11 cellular contexts compared by ENCODE assay signal in the genomic region with DNA sequence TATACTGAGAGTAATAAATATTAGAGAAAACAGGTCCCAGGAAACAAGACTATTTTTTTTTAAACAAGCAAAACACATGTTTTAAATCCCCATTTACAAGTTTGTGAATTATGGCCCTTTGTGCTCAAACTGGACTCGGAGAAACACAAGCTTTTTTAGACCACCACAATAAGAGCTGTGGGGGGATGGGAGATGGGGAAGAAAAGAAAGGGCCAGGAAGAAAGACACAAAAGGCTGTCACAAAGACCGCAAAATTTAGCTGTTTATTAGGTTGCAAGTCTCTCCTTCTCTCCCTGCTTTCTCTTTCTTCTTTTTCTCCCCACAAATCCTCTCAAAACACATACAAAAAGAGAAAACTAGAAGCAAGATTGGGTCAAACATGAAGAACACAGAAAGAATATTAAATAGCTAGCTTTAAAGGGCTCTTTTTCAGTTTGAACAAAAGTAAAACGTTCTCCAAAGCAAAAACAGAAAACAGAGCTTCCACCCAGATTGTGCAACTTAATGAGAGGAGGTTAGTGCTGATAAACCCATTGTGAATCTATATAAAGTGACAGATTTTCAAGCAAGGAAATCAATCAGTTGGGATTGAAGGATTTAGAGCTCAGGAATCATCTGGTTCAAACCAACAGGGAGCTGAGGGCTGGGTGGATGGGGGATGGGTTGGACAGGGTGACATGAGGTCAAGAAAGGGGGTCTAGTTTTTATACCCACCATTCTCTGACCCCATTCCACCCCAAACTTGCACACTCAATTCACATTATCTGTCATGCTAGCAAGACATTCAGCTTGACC.
A peak's percentile ranks its signal among the peaks of the same experiment; 100 is the strongest.
DNase-seq lines count a peak whose midpoint lies in the region; ATAC-seq and TF ChIP-seq lines count a peak whose summit lies in the region.
"Had no signal": no experiment of that assay in that cellular context is flagged by ENCODE, and none has a peak within 500 bp of the region (broad histone marks: within the 10 kb centered on the region; RNA-seq: fewer than 3 reads in every experiment).

No MANE protein-coding gene starts in this region.

- no peak for DNase-seq in lung (ENCODE audit: low spot score)
- DNase-seq in stimulated activated effector memory CD8-positive, alpha-beta T cell treated with anti-CD3 and anti-CD28 coated beads, Interleukin-12 subunit alpha, Interleukin-12 subunit beta, amount 100 ng/mL, for 72 hours (ENCODE audit: low spot score in 2 of 2) = no peak
- no peak for DNase-seq in NCI-H1417 (lab: John Stamatoyannopoulos, UW)
- DNase-seq in NCI-H128 (lab: John Stamatoyannopoulos, UW; ENCODE audit: unreplicated experiment) = no peak
- DNase-seq in ACHN = no peak
- DNase-seq: erythroblast, MV-4-11 had no signal

- peak overlapping the region; percentile 11 for H3K27ac Mint-ChIP-seq in stimulated activated effector memory CD8-positive, alpha-beta T cell treated with anti-CD3 and anti-CD28 coated beads, Interleukin-12 subunit alpha, Interleukin-12 subunit beta, amount 100 ng/mL, for 72 hours

- H3K4me3 ChIP-seq in HUES6 (ENCODE audit: low read depth, low read length) = no peak overlapping the region
- peak overlapping the region; percentile 18 for H3K4me3 ChIP-seq in ectodermal cell (ENCODE audit: insufficient read depth, low read depth, low read length)
- H3K4me3 ChIP-seq in lung = no peak overlapping the region
- H3K4me3 ChIP-seq: prostate gland had no signal

- peaks cover 72% of the 10 kb centered on the region for H3K36me3 Mint-ChIP-seq in stimulated activated effector memory CD8-positive, alpha-beta T cell treated with anti-CD3 and anti-CD28 coated beads, Interleukin-12 subunit alpha, Interleukin-12 subunit beta, amount 100 ng/mL, for 72 hours

- H3K4me3 Mint-ChIP-seq in stimulated activated effector memory CD8-positive, alpha-beta T cell treated with anti-CD3 and anti-CD28 coated beads, Interleukin-12 subunit alpha, Interleukin-12 subunit beta, amount 100 ng/mL, for 72 hours = no peak overlapping the region

- no peak for TF ChIP-seq CTCF in lung (IDR thresholded peaks at IDR 0.05; ENCODE audit: control extremely low read depth, extremely low read depth)

- H3K4me1 Mint-ChIP-seq in stimulated activated effector memory CD8-positive, alpha-beta T cell treated with anti-CD3 and anti-CD28 coated beads, Interleukin-12 subunit alpha, Interleukin-12 subunit beta, amount 100 ng/mL, for 72 hours = peaks cover 5% of the 10 kb centered on the region

- H3K9ac ChIP-seq in HUES6 (ENCODE audit: low read length) = peak overlapping the region; percentile 37

- peaks cover 38% of the 10 kb centered on the region for H3K4me1 ChIP-seq in HUES6 (ENCODE audit: control insufficient read depth, insufficient read depth, low read length)
- H3K4me1 ChIP-seq in ectodermal cell (ENCODE audit: control insufficient read depth, insufficient read depth, low read length) = peaks cover 45% of the 10 kb centered on the region
- peaks cover 4 to 24% of the 10 kb centered on the region in 2 donors for H3K4me1 ChIP-seq in lung (ENCODE audit: control insufficient read depth in 2 of 2, insufficient read depth in 2 of 2, low read length in 2 of 2)
- H3K4me1 ChIP-seq: prostate gland had no signal

- no peaks in the 10 kb centered on the region for H3K9me3 ChIP-seq in HUES6 (ENCODE audit: control insufficient read depth, insufficient read depth, low read depth, low read length)
- H3K9me3 ChIP-seq in ectodermal cell (ENCODE audit: control insufficient read depth, low read length) = no peaks in the 10 kb centered on the region
- no peaks in the 10 kb centered on the region for H3K9me3 ChIP-seq in lung (ENCODE audit: control insufficient read depth in 2 of 2, insufficient read depth in 1 of 2, low read length in 1 of 2)
- H3K9me3 ChIP-seq: prostate gland had no signal

- in situ Hi-C loops in ACHN (cut with HindIII; ENCODE audit: low pct_ligation_motif_present, low pct_unique_long_range_greater_than_20kb, low sequenced_read_pairs) = no loop called here

- H3K9me3 Mint-ChIP-seq in stimulated activated effector memory CD8-positive, alpha-beta T cell treated with anti-CD3 and anti-CD28 coated beads, Interleukin-12 subunit alpha, Interleukin-12 subunit beta, amount 100 ng/mL, for 72 hours = no peaks in the 10 kb centered on the region

- peaks cover 34% of the 10 kb centered on the region for H3K36me3 ChIP-seq in HUES6 (ENCODE audit: control insufficient read depth, insufficient read depth, low read length)
- H3K36me3 ChIP-seq in ectodermal cell (ENCODE audit: control insufficient read depth, insufficient read depth, low read length) = no peaks in the 10 kb centered on the region
- H3K36me3 ChIP-seq in lung (ENCODE audit: control insufficient read depth in 2 of 2, insufficient read depth in 2 of 2, low read length in 2 of 2) = peaks cover 1 to 16% of the 10 kb centered on the region in 2 donors
- H3K36me3 ChIP-seq: prostate gland had no signal

- H3K27ac ChIP-seq in HUES6 (ENCODE audit: low read depth, low read length) = peak overlapping the region; percentile 36; the same call in 1 of the 2 replicates
- peak overlapping the region; percentile 100 for H3K27ac ChIP-seq in ectodermal cell (ENCODE audit: insufficient read depth, low read depth, low read length, poor library complexity, severe bottlenecking)
- peak overlapping the region; percentile 42 to 67 for H3K27ac ChIP-seq in lung (ENCODE audit: low read depth in 1 of 2, low read length in 1 of 2)

- H3K27me3 ChIP-seq in HUES6 (ENCODE audit: control insufficient read depth, insufficient read depth, low read length) = no peaks in the 10 kb centered on the region
- H3K27me3 ChIP-seq in ectodermal cell (ENCODE audit: control insufficient read depth, insufficient read depth, low read length, poor library complexity, severe bottlenecking) = no peaks in the 10 kb centered on the region
- no peaks in the 10 kb centered on the region for H3K27me3 ChIP-seq in lung (ENCODE audit: control insufficient read depth, insufficient read depth)

- ATAC-seq in lung (ENCODE audit: insufficient read depth, low FRiP score) = no peak
- ATAC-seq in stimulated activated effector memory CD8-positive, alpha-beta T cell treated with anti-CD3 and anti-CD28 coated beads, Interleukin-12 subunit alpha, Interleukin-12 subunit beta, amount 100 ng/mL, for 72 hours = no peak
- ATAC-seq in HG03432 (IDR thresholded peaks at IDR 0.05; ENCODE audit: unreplicated experiment) = no peak

- WGBS in ectodermal cell, 2 experiments = 8 to 13% methylated on average over 3 of the region's 3 CpGs
- WGBS in lung, 2 donors = 65 to 68% methylated on average over 3 of the region's 3 CpGs

Comparison
In these comparisons a context has a peak if more than half of its experiments do, and no peak if none do; other contexts are left out.
1. H3K27ac ChIP-seq: peak in every context shown above with its lines; median percentile 100 in ectodermal cell; 54 in lung; 36 in HUES6.